1 cellular context compared by ENCODE assay signal in the genomic region with DNA sequence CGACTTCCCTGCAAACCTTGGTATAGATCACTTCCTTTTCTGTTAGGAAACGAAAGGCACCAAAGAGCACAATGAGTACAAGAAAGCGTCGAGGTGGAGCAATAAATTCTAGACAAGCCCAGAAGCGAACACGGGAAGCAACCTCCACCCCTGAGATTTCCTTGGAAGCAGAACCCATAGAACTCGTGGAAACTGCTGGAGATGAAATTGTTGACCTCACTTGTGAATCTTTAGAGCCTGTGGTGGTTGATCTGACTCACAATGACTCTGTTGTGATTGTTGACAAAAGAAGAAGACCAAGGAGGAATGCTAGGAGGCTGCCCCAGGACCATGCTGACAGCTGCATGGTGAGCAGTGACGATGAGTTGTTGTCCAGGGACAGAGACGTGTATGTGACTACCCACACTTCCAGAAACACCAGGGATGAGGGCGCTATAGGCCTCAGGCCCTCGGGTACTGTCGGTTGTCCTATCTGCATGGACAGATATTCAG.
TF ChIP-seq lines count a peak whose summit lies in the region.

No MANE protein-coding gene starts in this region.

TF ChIP-seq in IMR-90, 13 proteins besides CTCF, POLR2A, EP300 and RAD21:
- TF ChIP-seq RCOR1 (IDR thresholded peaks at IDR 0.05; ENCODE audit: insufficient replicate concordance, low read length) (no peak), SMC3 (IDR thresholded peaks at IDR 0.05; ENCODE audit: low read depth, low read length) (no peak), CEBPB (IDR thresholded peaks at IDR 0.05; ENCODE audit: low read depth, low read length) (no peak), CHD1 (IDR thresholded peaks at IDR 0.05; ENCODE audit: low read depth, low read length) (no peak), RFX5 (IDR thresholded peaks at IDR 0.05; ENCODE audit: low read depth, low read length) (no peak)
